1 cellular context compared by ENCODE assay signal in the genomic region with DNA sequence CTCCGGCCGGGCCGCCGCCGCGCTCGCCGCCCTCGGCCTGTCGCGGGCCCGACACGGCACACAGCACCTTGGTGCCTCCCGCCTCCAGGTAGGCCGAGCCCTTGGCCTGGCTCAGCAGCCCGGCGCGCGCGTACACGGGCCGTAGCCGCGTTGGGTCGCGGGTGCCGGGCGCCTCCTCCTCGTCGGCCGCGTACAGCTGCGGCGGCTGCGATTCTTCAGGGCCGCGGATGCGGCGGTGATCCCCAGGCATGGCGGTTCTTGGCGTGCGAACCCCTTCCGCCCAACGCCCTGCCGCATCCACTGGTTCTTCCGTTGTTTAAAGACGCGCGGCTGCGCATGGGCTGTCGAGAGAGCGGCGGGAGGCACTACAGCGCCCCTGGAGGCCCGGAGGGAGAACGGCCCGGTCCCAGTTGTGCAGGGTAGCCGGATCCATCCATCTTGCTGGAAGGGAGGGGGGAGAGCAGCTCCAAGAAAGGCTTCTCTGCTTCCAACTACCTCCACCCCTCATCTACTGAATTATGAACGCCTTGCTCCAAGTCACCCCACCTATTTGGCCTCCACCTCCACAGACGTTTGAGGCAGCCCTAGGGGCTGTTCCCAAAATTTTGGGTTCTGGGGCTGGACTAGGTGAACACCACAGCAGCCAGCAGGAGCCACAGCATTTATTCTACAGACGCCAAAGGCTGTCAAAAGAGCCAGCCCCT.
TF ChIP-seq lines count a peak whose summit lies in the region.

EXOSC6 (minus strand) TSS at position 290 of the 704 bp plus-strand sequence; CDS start at position 250, 40 bp downstream.

TF ChIP-seq in HepG2, 621 proteins besides CTCF, POLR2A, EP300 and RAD21 (continued from another document and continues in another):
- peak; percentile 69; the same call in 1 of the 2 replicates for TF ChIP-seq RERE (CRISPR knock-in tag; IDR thresholded peaks at IDR 0.05; ENCODE audit: low read depth)
- TF ChIP-seq TOE1 (CRISPR knock-in tag; IDR thresholded peaks at IDR 0.05): peak; percentile 94; the same call in 1 of the 2 replicates
- peak; percentile 90 for TF ChIP-seq MEIS1 (CRISPR knock-in tag; IDR thresholded peaks at IDR 0.05; ENCODE audit: borderline replicate concordance)
- TF ChIP-seq ZNF746 (CRISPR knock-in tag; IDR thresholded peaks at IDR 0.05): no peak
- peak; percentile 85 for TF ChIP-seq HMGXB3 (CRISPR knock-in tag; IDR thresholded peaks at IDR 0.05; ENCODE audit: borderline replicate concordance)
- no peak; the same call in 1 of the 2 replicates for TF ChIP-seq ZBTB3 (CRISPR knock-in tag; IDR thresholded peaks at IDR 0.05; ENCODE audit: borderline replicate concordance, low read depth)
- peak; percentile 93 for TF ChIP-seq DNMT1 (CRISPR knock-in tag; IDR thresholded peaks at IDR 0.05)
- TF ChIP-seq ZNF451 (CRISPR knock-in tag; IDR thresholded peaks at IDR 0.05): peak; percentile 93
- no peak for TF ChIP-seq ZNF777 (CRISPR knock-in tag; IDR thresholded peaks at IDR 0.05)
- no peak for TF ChIP-seq ZNF260 (CRISPR knock-in tag; IDR thresholded peaks at IDR 0.05; ENCODE audit: borderline replicate concordance, low read depth)
- TF ChIP-seq SP2 (CRISPR knock-in tag; IDR thresholded peaks at IDR 0.05): peak; percentile 54
- peak; percentile 87 for TF ChIP-seq SRSF1 (optimal IDR thresholded peaks at IDR 0.05; ENCODE audit: low read depth, low read length)
- TF ChIP-seq ZNF816 (CRISPR knock-in tag; IDR thresholded peaks at IDR 0.05; ENCODE audit: borderline replicate concordance): peak; percentile 97; the same call in 1 of the 2 replicates
- TF ChIP-seq GTF3A (CRISPR knock-in tag; conservative IDR thresholded peaks at IDR 0.05): peak; percentile 93
- TF ChIP-seq AFF4 (CRISPR knock-in tag; IDR thresholded peaks at IDR 0.05): peak; percentile 84; the same call in 1 of the 2 replicates
- TF ChIP-seq MLLT10 (CRISPR knock-in tag; IDR thresholded peaks at IDR 0.05): no peak
- peak; percentile 96 for TF ChIP-seq ZNF468 (CRISPR knock-in tag; IDR thresholded peaks at IDR 0.05)
- TF ChIP-seq, protein P1, sequence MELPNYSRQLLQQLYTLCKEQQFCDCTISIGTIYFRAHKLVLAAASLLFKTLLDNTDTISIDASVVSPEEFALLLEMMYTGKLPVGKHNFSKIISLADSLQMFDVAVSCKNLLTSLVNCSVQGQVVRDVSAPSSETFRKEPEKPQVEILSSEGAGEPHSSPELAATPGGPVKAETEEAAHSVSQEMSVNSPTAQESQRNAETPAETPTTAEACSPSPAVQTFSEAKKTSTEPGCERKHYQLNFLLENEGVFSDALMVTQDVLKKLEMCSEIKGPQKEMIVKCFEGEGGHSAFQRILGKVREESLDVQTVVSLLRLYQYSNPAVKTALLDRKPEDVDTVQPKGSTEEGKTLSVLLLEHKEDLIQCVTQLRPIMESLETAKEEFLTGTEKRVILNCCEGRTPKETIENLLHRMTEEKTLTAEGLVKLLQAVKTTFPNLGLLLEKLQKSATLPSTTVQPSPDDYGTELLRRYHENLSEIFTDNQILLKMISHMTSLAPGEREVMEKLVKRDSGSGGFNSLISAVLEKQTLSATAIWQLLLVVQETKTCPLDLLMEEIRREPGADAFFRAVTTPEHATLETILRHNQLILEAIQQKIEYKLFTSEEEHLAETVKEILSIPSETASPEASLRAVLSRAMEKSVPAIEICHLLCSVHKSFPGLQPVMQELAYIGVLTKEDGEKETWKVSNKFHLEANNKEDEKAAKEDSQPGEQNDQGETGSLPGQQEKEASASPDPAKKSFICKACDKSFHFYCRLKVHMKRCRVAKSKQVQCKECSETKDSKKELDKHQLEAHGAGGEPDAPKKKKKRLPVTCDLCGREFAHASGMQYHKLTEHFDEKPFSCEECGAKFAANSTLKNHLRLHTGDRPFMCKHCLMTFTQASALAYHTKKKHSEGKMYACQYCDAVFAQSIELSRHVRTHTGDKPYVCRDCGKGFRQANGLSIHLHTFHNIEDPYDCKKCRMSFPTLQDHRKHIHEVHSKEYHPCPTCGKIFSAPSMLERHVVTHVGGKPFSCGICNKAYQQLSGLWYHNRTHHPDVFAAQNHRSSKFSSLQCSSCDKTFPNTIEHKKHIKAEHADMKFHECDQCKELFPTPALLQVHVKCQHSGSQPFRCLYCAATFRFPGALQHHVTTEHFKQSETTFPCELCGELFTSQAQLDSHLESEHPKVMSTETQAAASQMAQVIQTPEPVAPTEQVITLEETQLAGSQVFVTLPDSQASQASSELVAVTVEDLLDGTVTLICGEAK (IDR thresholded peaks at IDR 0.05): no peak
- TF ChIP-seq, protein P1 (CRISPR knock-in tag; IDR thresholded peaks at IDR 0.05): peak; percentile 95
